ENCODE assay signal across 1 cellular context in the genomic region with DNA sequence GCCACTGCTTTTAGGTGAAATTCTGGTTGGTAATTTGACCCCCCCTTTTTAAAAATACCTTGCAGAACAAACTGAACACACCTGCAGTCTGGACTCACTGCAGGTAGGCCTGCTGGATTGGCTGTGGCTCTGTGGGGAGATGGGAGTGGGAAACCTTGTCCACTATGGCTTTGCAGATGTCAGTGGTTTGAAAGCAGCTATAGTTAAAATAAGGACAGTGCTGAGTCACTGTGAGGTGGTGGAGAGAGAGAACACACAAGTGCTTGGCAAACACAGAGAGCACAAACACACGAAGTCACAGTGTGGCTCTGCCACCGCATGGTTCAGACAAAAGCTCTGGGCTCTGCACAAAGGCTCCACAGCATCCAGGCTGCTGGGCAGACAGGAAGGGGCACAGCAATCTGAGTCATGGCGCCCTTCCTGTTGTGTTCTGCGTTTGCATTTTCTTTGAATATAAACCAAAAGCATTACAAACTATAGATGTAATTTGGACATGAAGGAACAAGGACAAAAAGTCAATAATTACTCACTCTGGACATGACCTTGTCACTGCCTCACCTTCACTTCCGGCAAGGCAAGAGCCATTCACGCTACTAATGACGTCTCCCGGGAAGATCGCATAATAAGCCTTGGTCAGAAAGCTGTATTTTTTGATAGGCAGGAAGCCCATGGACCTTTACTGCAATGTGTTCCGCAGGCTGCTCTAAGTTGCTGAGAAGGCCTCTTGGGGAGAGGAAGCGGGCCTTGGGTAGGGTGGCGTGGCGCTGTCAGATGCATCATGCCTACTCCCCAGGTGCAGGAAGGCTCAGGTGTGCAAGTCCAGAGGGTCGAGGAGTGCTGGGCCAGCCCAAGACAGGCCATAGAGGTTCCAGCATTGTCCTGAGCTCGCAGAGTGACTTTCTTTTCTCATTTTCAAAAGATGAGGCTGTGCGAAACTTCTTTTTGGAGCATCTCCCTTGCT.
A peak's percentile ranks its signal among the peaks of the same experiment; 100 is the strongest.
TF ChIP-seq lines count a peak whose summit lies in the region.

No MANE protein-coding gene starts in this region.

TF ChIP-seq in HepG2, 621 proteins besides CTCF, POLR2A, EP300 and RAD21 (continued from another document and continues in another):
- TF ChIP-seq STAT6 (CRISPR knock-in tag; IDR thresholded peaks at IDR 0.05; ENCODE audit: borderline replicate concordance) (no peak), ATF3 (CRISPR knock-in tag; IDR thresholded peaks at IDR 0.05) (0 out of 2 replicates have a peak, but pooled peaks have one; percentile 32), ZNF441 (CRISPR knock-in tag; IDR thresholded peaks at IDR 0.05; ENCODE audit: borderline replicate concordance) (no peak; the same call in 1 of the 2 replicates), ZNF430 (CRISPR knock-in tag; IDR thresholded peaks at IDR 0.05) (no peak), MAZ (IDR thresholded peaks at IDR 0.05; ENCODE audit: borderline replicate concordance, low read depth, low read length) (no peak), MAZ (CRISPR knock-in tag; IDR thresholded peaks at IDR 0.05; ENCODE audit: low read depth) (no peak), PPARG (CRISPR knock-in tag; conservative IDR thresholded peaks at IDR 0.05) (no peak), ZNF432 (CRISPR knock-in tag; IDR thresholded peaks at IDR 0.05; ENCODE audit: borderline replicate concordance) (no peak), PRMT3 (CRISPR knock-in tag; IDR thresholded peaks at IDR 0.05; ENCODE audit: borderline replicate concordance, low read depth) (no peak), TBX3 (IDR thresholded peaks at IDR 0.05; ENCODE audit: borderline replicate concordance) (peak; percentile 44; the same call in 1 of the 2 replicates), GLI4 (CRISPR knock-in tag; IDR thresholded peaks at IDR 0.05; ENCODE audit: borderline replicate concordance) (no peak), SUZ12 (IDR thresholded peaks at IDR 0.05; ENCODE audit: low read depth, low read length) (no peak), RFX1 (IDR thresholded peaks at IDR 0.05) (no peak), TARDBP (CRISPR knock-in tag; IDR thresholded peaks at IDR 0.05) (no peak), SOX13 (IDR thresholded peaks at IDR 0.05) (no peak), SOX13 (CRISPR knock-in tag; conservative IDR thresholded peaks at IDR 0.05 in 1 of 2, IDR thresholded peaks at IDR 0.05 in 1 of 2) (peak in 1 of 2 experiments; percentile 45; a peak in 1 of 4 replicates), FOXA3 (CRISPR knock-in tag; IDR thresholded peaks at IDR 0.05) (peak; percentile 57), ZNF317 (CRISPR knock-in tag; IDR thresholded peaks at IDR 0.05) (no peak; the same call in 1 of the 2 replicates), ZNF780A (CRISPR knock-in tag; IDR thresholded peaks at IDR 0.05) (no peak), ZNF44 (CRISPR knock-in tag; IDR thresholded peaks at IDR 0.05) (0 out of 2 replicates have a peak, but pooled peaks have one; percentile 7), AKAP8 (CRISPR knock-in tag; IDR thresholded peaks at IDR 0.05) (peak; percentile 45; the same call in 1 of the 2 replicates), HNF4A (CRISPR knock-in tag; IDR thresholded peaks at IDR 0.05) (no peak; the same call in 1 of the 2 replicates), TBP (CRISPR knock-in tag; IDR thresholded peaks at IDR 0.05) (no peak), ZNF251 (CRISPR knock-in tag; IDR thresholded peaks at IDR 0.05) (no peak), MBD4 (IDR thresholded peaks at IDR 0.05; ENCODE audit: borderline replicate concordance, low read length) (0 out of 2 replicates have a peak, but pooled peaks have one; percentile 32), PITX1 (CRISPR knock-in tag; IDR thresholded peaks at IDR 0.05) (no peak), ZBTB34 (CRISPR knock-in tag; IDR thresholded peaks at IDR 0.05) (no peak), GTF3A (CRISPR knock-in tag; conservative IDR thresholded peaks at IDR 0.05) (0 out of 2 replicates have a peak, but pooled peaks have one; percentile 66), GABPB1 (CRISPR knock-in tag; IDR thresholded peaks at IDR 0.05) (peak; percentile 69), CEBPB (IDR thresholded peaks at IDR 0.05; ENCODE audit: borderline replicate concordance, low read depth, low read length) (no peak), CHD2 (IDR thresholded peaks at IDR 0.05; ENCODE audit: low read depth, low read length) (no peak), ZNF83 (CRISPR knock-in tag; IDR thresholded peaks at IDR 0.05; ENCODE audit: borderline replicate concordance) (no peak), LRRFIP1 (CRISPR knock-in tag; conservative IDR thresholded peaks at IDR 0.05) (no peak), ZNF343 (CRISPR knock-in tag; IDR thresholded peaks at IDR 0.05) (0 out of 2 replicates have a peak, but pooled peaks have one; percentile 38), ADNP (CRISPR knock-in tag; IDR thresholded peaks at IDR 0.05) (no peak), ZNF282 (IDR thresholded peaks at IDR 0.05; ENCODE audit: partially characterized antibody) (no peak), TCF12 (IDR thresholded peaks at IDR 0.05) (no peak), TCF12 (CRISPR knock-in tag; IDR thresholded peaks at IDR 0.05) (no peak), NR3C1 (CRISPR knock-in tag; IDR thresholded peaks at IDR 0.05) (no peak)
- TF ChIP-seq, protein P1, sequence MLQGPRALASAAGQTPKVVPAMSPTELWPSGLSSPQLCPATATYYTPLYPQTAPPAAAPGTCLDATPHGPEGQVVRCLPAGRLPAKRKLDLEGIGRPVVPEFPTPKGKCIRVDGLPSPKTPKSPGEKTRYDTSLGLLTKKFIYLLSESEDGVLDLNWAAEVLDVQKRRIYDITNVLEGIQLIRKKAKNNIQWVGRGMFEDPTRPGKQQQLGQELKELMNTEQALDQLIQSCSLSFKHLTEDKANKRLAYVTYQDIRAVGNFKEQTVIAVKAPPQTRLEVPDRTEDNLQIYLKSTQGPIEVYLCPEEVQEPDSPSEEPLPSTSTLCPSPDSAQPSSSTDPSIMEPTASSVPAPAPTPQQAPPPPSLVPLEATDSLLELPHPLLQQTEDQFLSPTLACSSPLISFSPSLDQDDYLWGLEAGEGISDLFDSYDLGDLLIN (CRISPR knock-in tag; IDR thresholded peaks at IDR 0.05; ENCODE audit: borderline replicate concordance) = no peak
- TF ChIP-seq, protein P2, sequence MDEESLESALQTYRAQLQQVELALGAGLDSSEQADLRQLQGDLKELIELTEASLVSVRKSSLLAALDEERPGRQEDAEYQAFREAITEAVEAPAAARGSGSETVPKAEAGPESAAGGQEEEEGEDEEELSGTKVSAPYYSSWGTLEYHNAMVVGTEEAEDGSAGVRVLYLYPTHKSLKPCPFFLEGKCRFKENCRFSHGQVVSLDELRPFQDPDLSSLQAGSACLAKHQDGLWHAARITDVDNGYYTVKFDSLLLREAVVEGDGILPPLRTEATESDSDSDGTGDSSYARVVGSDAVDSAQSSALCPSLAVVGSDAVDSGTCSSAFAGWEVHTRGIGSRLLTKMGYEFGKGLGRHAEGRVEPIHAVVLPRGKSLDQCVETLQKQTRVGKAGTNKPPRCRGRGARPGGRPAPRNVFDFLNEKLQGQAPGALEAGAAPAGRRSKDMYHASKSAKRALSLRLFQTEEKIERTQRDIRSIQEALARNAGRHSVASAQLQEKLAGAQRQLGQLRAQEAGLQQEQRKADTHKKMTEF (CRISPR knock-in tag; IDR thresholded peaks at IDR 0.05) = peak; percentile 60; the same call in 1 of the 2 replicates
- TF ChIP-seq, protein P3, sequence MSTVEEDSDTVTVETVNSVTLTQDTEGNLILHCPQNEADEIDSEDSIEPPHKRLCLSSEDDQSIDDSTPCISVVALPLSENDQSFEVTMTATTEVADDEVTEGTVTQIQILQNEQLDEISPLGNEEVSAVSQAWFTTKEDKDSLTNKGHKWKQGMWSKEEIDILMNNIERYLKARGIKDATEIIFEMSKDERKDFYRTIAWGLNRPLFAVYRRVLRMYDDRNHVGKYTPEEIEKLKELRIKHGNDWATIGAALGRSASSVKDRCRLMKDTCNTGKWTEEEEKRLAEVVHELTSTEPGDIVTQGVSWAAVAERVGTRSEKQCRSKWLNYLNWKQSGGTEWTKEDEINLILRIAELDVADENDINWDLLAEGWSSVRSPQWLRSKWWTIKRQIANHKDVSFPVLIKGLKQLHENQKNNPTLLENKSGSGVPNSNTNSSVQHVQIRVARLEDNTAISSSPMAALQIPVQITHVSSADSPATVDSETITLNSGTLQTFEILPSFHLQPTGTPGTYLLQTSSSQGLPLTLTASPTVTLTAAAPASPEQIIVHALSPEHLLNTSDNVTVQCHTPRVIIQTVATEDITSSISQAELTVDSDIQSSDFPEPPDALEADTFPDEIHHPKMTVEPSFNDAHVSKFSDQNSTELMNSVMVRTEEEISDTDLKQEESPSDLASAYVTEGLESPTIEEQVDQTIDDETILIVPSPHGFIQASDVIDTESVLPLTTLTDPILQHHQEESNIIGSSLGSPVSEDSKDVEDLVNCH (CRISPR knock-in tag; IDR thresholded peaks at IDR 0.05) = no peak
- TF ChIP-seq, protein P4, sequence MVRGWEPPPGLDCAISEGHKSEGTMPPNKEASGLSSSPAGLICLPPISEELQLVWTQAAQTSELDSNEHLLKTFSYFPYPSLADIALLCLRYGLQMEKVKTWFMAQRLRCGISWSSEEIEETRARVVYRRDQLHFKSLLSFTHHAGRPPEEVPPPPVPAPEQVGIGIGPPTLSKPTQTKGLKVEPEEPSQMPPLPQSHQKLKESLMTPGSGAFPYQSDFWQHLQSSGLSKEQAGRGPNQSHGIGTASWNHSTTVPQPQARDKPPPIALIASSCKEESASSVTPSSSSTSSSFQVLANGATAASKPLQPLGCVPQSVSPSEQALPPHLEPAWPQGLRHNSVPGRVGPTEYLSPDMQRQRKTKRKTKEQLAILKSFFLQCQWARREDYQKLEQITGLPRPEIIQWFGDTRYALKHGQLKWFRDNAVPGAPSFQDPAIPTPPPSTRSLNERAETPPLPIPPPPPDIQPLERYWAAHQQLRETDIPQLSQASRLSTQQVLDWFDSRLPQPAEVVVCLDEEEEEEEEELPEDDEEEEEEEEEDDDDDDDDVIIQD (CRISPR knock-in tag; IDR thresholded peaks at IDR 0.05; ENCODE audit: low read depth) = peak; percentile 42; the same call in 1 of the 2 replicates
- TF ChIP-seq, protein P5, sequence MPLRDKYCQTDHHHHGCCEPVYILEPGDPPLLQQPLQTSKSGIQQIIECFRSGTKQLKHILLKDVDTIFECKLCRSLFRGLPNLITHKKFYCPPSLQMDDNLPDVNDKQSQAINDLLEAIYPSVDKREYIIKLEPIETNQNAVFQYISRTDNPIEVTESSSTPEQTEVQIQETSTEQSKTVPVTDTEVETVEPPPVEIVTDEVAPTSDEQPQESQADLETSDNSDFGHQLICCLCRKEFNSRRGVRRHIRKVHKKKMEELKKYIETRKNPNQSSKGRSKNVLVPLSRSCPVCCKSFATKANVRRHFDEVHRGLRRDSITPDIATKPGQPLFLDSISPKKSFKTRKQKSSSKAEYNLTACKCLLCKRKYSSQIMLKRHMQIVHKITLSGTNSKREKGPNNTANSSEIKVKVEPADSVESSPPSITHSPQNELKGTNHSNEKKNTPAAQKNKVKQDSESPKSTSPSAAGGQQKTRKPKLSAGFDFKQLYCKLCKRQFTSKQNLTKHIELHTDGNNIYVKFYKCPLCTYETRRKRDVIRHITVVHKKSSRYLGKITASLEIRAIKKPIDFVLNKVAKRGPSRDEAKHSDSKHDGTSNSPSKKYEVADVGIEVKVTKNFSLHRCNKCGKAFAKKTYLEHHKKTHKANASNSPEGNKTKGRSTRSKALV (CRISPR knock-in tag; IDR thresholded peaks at IDR 0.05) = no peak
- TF ChIP-seq, protein P6, sequence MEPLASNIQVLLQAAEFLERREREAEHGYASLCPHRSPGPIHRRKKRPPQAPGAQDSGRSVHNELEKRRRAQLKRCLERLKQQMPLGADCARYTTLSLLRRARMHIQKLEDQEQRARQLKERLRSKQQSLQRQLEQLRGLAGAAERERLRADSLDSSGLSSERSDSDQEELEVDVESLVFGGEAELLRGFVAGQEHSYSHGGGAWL (CRISPR knock-in tag; IDR thresholded peaks at IDR 0.05) = 0 out of 2 replicates have a peak, but pooled peaks have one; percentile 19
